Comparison of ENCODE assay signal across 11 cellular contexts in genomic region chr2:86856498-86856897, GRCh38. TPM values are rescaled to one million over a fixed set of nuclear protein-coding genes. Genes with fewer than 3 reads are reported as not detected.
DNase-seq lines count a peak whose midpoint lies in the region; ATAC-seq, FAIRE-seq and TF ChIP-seq lines count a peak whose summit lies in the region.
"Not testable (repeated sequence)": the region's sequence is repeated elsewhere in the genome, so short reads cannot be mapped to it uniquely, and the experiment has no call there.
"Had no signal": no experiment of that assay in that cellular context is flagged by ENCODE, and none has a peak within 500 bp of the region (broad histone marks: within the 10 kb centered on the region; RNA-seq: fewer than 3 reads in every experiment).

No MANE protein-coding gene starts in this region.

- not testable (repeated sequence) for DNase-seq in CD8-positive, alpha-beta T cell; GM23338 (ENCODE audit: low spot score); activated CD8-positive, alpha-beta T cell treated with anti-CD3 and anti-CD28 coated beads, Interleukin-2, amount 10 ng/mL, durations not matched to agents 7 days and 5 days; activated naive CD8-positive, alpha-beta T cell treated with anti-CD3 and anti-CD28 coated beads, Interleukin-2, amount 10 ng/mL, durations not matched to agents 7 days and 5 days
- DNase-seq in SJCRH30, result peak; percentile 27 to 45

- H3K27me3 ChIP-seq in CD8-positive, alpha-beta T cell (ENCODE audit: insufficient read depth, low read length); GM23338 (ENCODE audit: insufficient read depth); SJCRH30; thymus (ENCODE audit: control insufficient read depth, insufficient read depth): not testable (repeated sequence)

- H2AFZ ChIP-seq in GM23338, result not testable (repeated sequence)

- H3K36me3 ChIP-seq in CD8-positive, alpha-beta T cell (ENCODE audit: insufficient read depth, low read length); GM23338 (ENCODE audit: insufficient read depth); SJCRH30: not testable (repeated sequence)
- H3K36me3 ChIP-seq in thymus (ENCODE audit: control insufficient read depth, insufficient read depth), result peaks cover 25% of the 10 kb centered on the region

- H3K79me2 ChIP-seq in GM23338 (replicated peaks; ENCODE audit: insufficient read depth), result not testable (repeated sequence)

- intact Hi-C loops in CD8-positive, alpha-beta T cell (cut with DNase I, micrococcal nuclease), result loop anchor here (2.0 to 5.0 kb wide), 2 partner anchors 48 to 49 kb away; no protein-coding TSS in a partner anchor

- FAIRE-seq in endometrium (lab: Jason Lieb, UNC), result peak; percentile 46

- H3K4me1 ChIP-seq in CD8-positive, alpha-beta T cell (ENCODE audit: insufficient read depth, low read length), result peaks cover 16% of the 10 kb centered on the region
- not testable (repeated sequence) for H3K4me1 ChIP-seq in GM23338 (ENCODE audit: insufficient read depth); SJCRH30; thymus (ENCODE audit: control insufficient read depth, insufficient read depth, low read length)

- H3K4me3 Mint-ChIP-seq in CD8-positive, alpha-beta T cell, result peak overlapping the region; percentile 78
- H3K4me3 Mint-ChIP-seq in GM23338, result not testable (repeated sequence)
- H3K4me3 Mint-ChIP-seq in activated CD8-positive, alpha-beta T cell treated with anti-CD3 and anti-CD28 coated beads, Interleukin-2, amount 10 ng/mL, durations not matched to agents 7 days and 5 days, result peak overlapping the region; percentile 15
- peak overlapping the region; percentile 74 for H3K4me3 Mint-ChIP-seq in activated naive CD8-positive, alpha-beta T cell treated with anti-CD3 and anti-CD28 coated beads, Interleukin-2, amount 10 ng/mL, durations not matched to agents 7 days and 5 days

- H3K9me2 ChIP-seq in GM23338 (ENCODE audit: insufficient read depth), result not testable (repeated sequence)

- WGBS in thymus, result 53% methylated on average over 2 of the region's 4 CpGs

- not testable (repeated sequence) for H3F3A ChIP-seq in GM23338 (replicated peaks; ENCODE audit: low read depth)

- not testable (repeated sequence) for H3K4me2 ChIP-seq in GM23338

- POLR2A ChIA-PET in CD8-positive, alpha-beta T cell (lab: Charles Lee), result interaction anchor here (1.1 to 1.9 kb wide), 2 partner anchors 30 to 47 kb away, joined by 3 to 6 read pairs; no protein-coding TSS in a partner anchor
- POLR2A ChIA-PET in activated CD8-positive, alpha-beta T cell treated with anti-CD3 and anti-CD28 coated beads, Interleukin-2, amount 10 ng/mL, durations not matched to agents 7 days and 5 days (lab: Charles Lee), result interaction anchor here (0.6 to 1.5 kb wide), 2 partner anchors 31 to 47 kb away, joined by 3 to 5 read pairs; no protein-coding TSS in a partner anchor
- POLR2A ChIA-PET in activated naive CD8-positive, alpha-beta T cell treated with anti-CD3 and anti-CD28 coated beads, Interleukin-2, amount 10 ng/mL, durations not matched to agents 7 days and 5 days (lab: Charles Lee), result interaction anchor here (1.0 to 3.1 kb wide), 2 partner anchors 31 to 48 kb away, joined by 4 to 11 read pairs; no protein-coding TSS in a partner anchor

- not testable (repeated sequence) for H3K9me3 Mint-ChIP-seq in CD8-positive, alpha-beta T cell; GM23338; activated CD8-positive, alpha-beta T cell treated with anti-CD3 and anti-CD28 coated beads, Interleukin-2, amount 10 ng/mL, durations not matched to agents 7 days and 5 days (ENCODE audit: insufficient read depth); activated naive CD8-positive, alpha-beta T cell treated with anti-CD3 and anti-CD28 coated beads, Interleukin-2, amount 10 ng/mL, durations not matched to agents 7 days and 5 days

- H3K27me3 Mint-ChIP-seq in CD8-positive, alpha-beta T cell (ENCODE audit: low read depth); activated CD8-positive, alpha-beta T cell treated with anti-CD3 and anti-CD28 coated beads, Interleukin-2, amount 10 ng/mL, durations not matched to agents 7 days and 5 days (ENCODE audit: low read depth); activated naive CD8-positive, alpha-beta T cell treated with anti-CD3 and anti-CD28 coated beads, Interleukin-2, amount 10 ng/mL, durations not matched to agents 7 days and 5 days: not testable (repeated sequence)
- H3K27me3 Mint-ChIP-seq in GM23338 (ENCODE audit: insufficient read depth, low read depth, poor library complexity), result peaks cover 11% of the 10 kb centered on the region

- not testable (repeated sequence) for H3K9me3 ChIP-seq in CD8-positive, alpha-beta T cell (ENCODE audit: low read length); SJCRH30 (replicated peaks); thymus (ENCODE audit: control insufficient read depth)

- H4K20me1 ChIP-seq in GM23338 (replicated peaks; ENCODE audit: insufficient read depth), result not testable (repeated sequence)

- peak overlapping the region; percentile 91 for H3K27ac Mint-ChIP-seq in CD8-positive, alpha-beta T cell
- not testable (repeated sequence) for H3K27ac Mint-ChIP-seq in GM23338; activated naive CD8-positive, alpha-beta T cell treated with anti-CD3 and anti-CD28 coated beads, Interleukin-2, amount 10 ng/mL, durations not matched to agents 7 days and 5 days
- peak overlapping the region; percentile 25 for H3K27ac Mint-ChIP-seq in activated CD8-positive, alpha-beta T cell treated with anti-CD3 and anti-CD28 coated beads, Interleukin-2, amount 10 ng/mL, durations not matched to agents 7 days and 5 days

- peaks cover 45% of the 10 kb centered on the region for H3K4me1 Mint-ChIP-seq in CD8-positive, alpha-beta T cell (ENCODE audit: low read depth)
- not testable (repeated sequence) for H3K4me1 Mint-ChIP-seq in GM23338
- H3K4me1 Mint-ChIP-seq in activated CD8-positive, alpha-beta T cell treated with anti-CD3 and anti-CD28 coated beads, Interleukin-2, amount 10 ng/mL, durations not matched to agents 7 days and 5 days (ENCODE audit: low read depth), result peaks cover 51% of the 10 kb centered on the region
- H3K4me1 Mint-ChIP-seq in activated naive CD8-positive, alpha-beta T cell treated with anti-CD3 and anti-CD28 coated beads, Interleukin-2, amount 10 ng/mL, durations not matched to agents 7 days and 5 days, result peaks cover 35% of the 10 kb centered on the region

- CTCF ChIA-PET in CD8-positive, alpha-beta T cell (lab: Charles Lee), result interaction anchor here (0.6 kb wide), 1 partner anchor 91 kb away, joined by 3 read pairs; no protein-coding TSS in a partner anchor
- CTCF ChIA-PET in activated CD8-positive, alpha-beta T cell treated with anti-CD3 and anti-CD28 coated beads, Interleukin-2, amount 10 ng/mL, durations not matched to agents 7 days and 5 days (lab: Charles Lee), result not testable (repeated sequence)

- peaks cover 53% of the 10 kb centered on the region for H3K36me3 Mint-ChIP-seq in CD8-positive, alpha-beta T cell
- H3K36me3 Mint-ChIP-seq in GM23338 (ENCODE audit: low read depth), result not testable (repeated sequence)
- peaks cover 62% of the 10 kb centered on the region for H3K36me3 Mint-ChIP-seq in activated CD8-positive, alpha-beta T cell treated with anti-CD3 and anti-CD28 coated beads, Interleukin-2, amount 10 ng/mL, durations not matched to agents 7 days and 5 days (ENCODE audit: low read depth)
- H3K36me3 Mint-ChIP-seq in activated naive CD8-positive, alpha-beta T cell treated with anti-CD3 and anti-CD28 coated beads, Interleukin-2, amount 10 ng/mL, durations not matched to agents 7 days and 5 days, result peaks cover 25% of the 10 kb centered on the region

- TF ChIP-seq CTCF in CD8-positive, alpha-beta T cell (IDR thresholded peaks at IDR 0.05); GM23338 (conservative IDR thresholded peaks at IDR 0.05; ENCODE audit: low read depth in 2 of 2): not testable (repeated sequence)

- H3K27ac ChIP-seq in CD8-positive, alpha-beta T cell (ENCODE audit: low read depth, low read length); GM23338 (ENCODE audit: low read depth); SJCRH30; thymus (ENCODE audit: low read depth): not testable (repeated sequence)

- not testable (repeated sequence) for ATAC-seq in CD8-positive, alpha-beta T cell; activated naive CD8-positive, alpha-beta T cell treated with anti-CD3 and anti-CD28 coated beads, Interleukin-2, amount 10 ng/mL, durations not matched to agents 7 days and 5 days (ENCODE audit: low read depth)
- peak; percentile 62 for ATAC-seq in GM23338
- peak; percentile 14 for ATAC-seq in activated CD8-positive, alpha-beta T cell treated with anti-CD3 and anti-CD28 coated beads, Interleukin-2, amount 10 ng/mL, durations not matched to agents 7 days and 5 days

- H3K4me3 ChIP-seq in CD8-positive, alpha-beta T cell (ENCODE audit: low read depth, low read length); GM23338: not testable (repeated sequence)
- H3K4me3 ChIP-seq in SJCRH30 (peak overlapping the region; percentile 22; the same call in 1 of the 2 replicates), thymus (ENCODE audit: low read length) (peak overlapping the region; percentile 25)

RNA-seq across cellular contexts. Expression of gene CD8B, which starts 5.2 kb away (rescaled TPM):
- 100 to 1,000 TPM; 281 to 283 TPM for total RNA-seq in CD8-positive, alpha-beta T cell
- total RNA-seq in GM23338 (2014; rRNA removed; shearing (Covaris generic)), result 0.31 and 3.0 TPM in 2 replicates
- polyA plus RNA-seq in GM23338 (2016; fragmentation: Nextera tagmentation; extraction: Ambion mirVana), result 0.61 and 0.63 TPM in 2 replicates
- not detected in 2 replicates for total RNA-seq in SJCRH30 (2014; rRNA removed; shearing (Covaris generic))
- total RNA-seq in activated CD8-positive, alpha-beta T cell treated with anti-CD3 and anti-CD28 coated beads, Interleukin-2, amount 10 ng/mL, durations not matched to agents 7 days and 5 days, result 100 to 1,000 TPM; 423 to 439 TPM
- 100 to 1,000 TPM; 475 to 483 TPM for total RNA-seq in activated naive CD8-positive, alpha-beta T cell treated with anti-CD3 and anti-CD28 coated beads, Interleukin-2, amount 10 ng/mL, durations not matched to agents 7 days and 5 days
- polyA plus RNA-seq in thymus, result 111 TPM
- total RNA-seq: H4 had no signal
- polyA plus RNA-seq: A549, BJ, GM12878 had no signal

Comparison
In these comparisons a context has a peak if more than half of its experiments do, and no peak if none do; other contexts are left out.
1. RNA of gene CD8B, which starts 5.2 kb away (total RNA-seq): 475 to 483 TPM in activated naive CD8-positive, alpha-beta T cell treated with anti-CD3 and anti-CD28 coated beads, Interleukin-2, amount 10 ng/mL, durations not matched to agents 7 days and 5 days, 423 to 439 TPM in activated CD8-positive, alpha-beta T cell treated with anti-CD3 and anti-CD28 coated beads, Interleukin-2, amount 10 ng/mL, durations not matched to agents 7 days and 5 days and 281 to 283 TPM in CD8-positive, alpha-beta T cell; 0.31 to 3.0 TPM in GM23338 and not detected in SJCRH30; every median in the first group is over 10 times any median in the second.